Comparison of ENCODE assay signal across 21 cellular contexts in the genomic region with DNA sequence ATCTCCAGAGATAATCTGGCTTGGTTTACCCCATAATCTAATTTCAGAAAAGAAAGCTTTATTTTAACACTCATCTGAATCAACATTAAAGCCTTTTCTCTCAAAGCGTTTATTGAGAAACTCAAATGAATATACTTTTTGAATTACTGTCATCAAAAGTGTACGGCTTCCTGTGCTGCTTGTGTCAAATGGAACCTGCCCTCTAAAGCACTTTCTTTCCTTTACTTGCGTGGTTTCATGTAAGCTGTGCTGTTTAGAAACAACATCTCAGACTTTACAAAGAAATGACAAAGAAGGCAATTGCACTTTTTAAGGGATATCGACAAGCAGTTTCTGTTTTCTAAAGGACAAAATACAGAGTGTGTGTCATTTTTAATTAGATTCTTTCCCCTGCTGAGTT.
"Had no signal": no experiment of that assay in that cellular context is flagged by ENCODE, and none has a peak within 500 bp of the region (broad histone marks: within the 10 kb centered on the region; RNA-seq: fewer than 3 reads in every experiment).

No MANE protein-coding gene starts in this region.

- H3K9me3 Mint-ChIP-seq: nephron had no signal

- DNase-seq: activated CD4-positive, alpha-beta T cell treated with anti-CD3 and anti-CD28 coated beads, Interleukin-2, amount 50 U/mL, for 48 hours; activated CD8-positive, alpha-beta memory T cell treated with anti-CD3 and anti-CD28 coated beads, Interleukin-2, amount 50 U/mL, for 48 hours; activated naive CD4-positive, alpha-beta T cell; anterior cingulate cortex; cortex of kidney; effector CD4-positive, alpha-beta T cell; gastrocnemius medialis; heart left ventricle; kidney; midbrain; stimulated activated CD4-positive, alpha-beta T cell treated with anti-CD3 and anti-CD28 coated beads, Interleukin-12 subunit alpha, Interleukin-12 subunit beta, amount 100 ng/mL, for 4 hours; stimulated activated CD4-positive, alpha-beta T cell treated with anti-CD3 and anti-CD28 coated beads, Interleukin-1b, Interleukin-23, amount 100 ng/mL, for 48 hours; stimulated activated CD8-positive, alpha-beta memory T cell treated with anti-CD3 and anti-CD28 coated beads, Interleukin-4, amount 100 ng/mL, for 48 hours; stimulated activated naive CD4-positive, alpha-beta T cell treated with Interleukin-2 at 50 U/mL for 16 hours; SW 1271; thyroid gland had no signal

- H3K27me3 ChIP-seq: gastrocnemius medialis, heart left ventricle, thyroid gland had no signal

- FAIRE-seq: urothelium cell line had no signal

- H3K36me3 ChIP-seq: gastrocnemius medialis had no signal

- H3K9me3 ChIP-seq: gastrocnemius medialis, heart left ventricle, thyroid gland had no signal

- H3K27ac ChIP-seq: gastrocnemius medialis, heart left ventricle, thyroid gland, VCaP had no signal

- ATAC-seq: gastrocnemius medialis, heart left ventricle, left lobe of liver had no signal

- H3K4me3 ChIP-seq: gastrocnemius medialis, heart left ventricle, lung, thyroid gland had no signal

- H3K4me1 ChIP-seq: gastrocnemius medialis, heart left ventricle had no signal

- H3K27ac Mint-ChIP-seq: nephron had no signal

- H3K4me3 Mint-ChIP-seq: nephron had no signal
